In the genomic region with DNA sequence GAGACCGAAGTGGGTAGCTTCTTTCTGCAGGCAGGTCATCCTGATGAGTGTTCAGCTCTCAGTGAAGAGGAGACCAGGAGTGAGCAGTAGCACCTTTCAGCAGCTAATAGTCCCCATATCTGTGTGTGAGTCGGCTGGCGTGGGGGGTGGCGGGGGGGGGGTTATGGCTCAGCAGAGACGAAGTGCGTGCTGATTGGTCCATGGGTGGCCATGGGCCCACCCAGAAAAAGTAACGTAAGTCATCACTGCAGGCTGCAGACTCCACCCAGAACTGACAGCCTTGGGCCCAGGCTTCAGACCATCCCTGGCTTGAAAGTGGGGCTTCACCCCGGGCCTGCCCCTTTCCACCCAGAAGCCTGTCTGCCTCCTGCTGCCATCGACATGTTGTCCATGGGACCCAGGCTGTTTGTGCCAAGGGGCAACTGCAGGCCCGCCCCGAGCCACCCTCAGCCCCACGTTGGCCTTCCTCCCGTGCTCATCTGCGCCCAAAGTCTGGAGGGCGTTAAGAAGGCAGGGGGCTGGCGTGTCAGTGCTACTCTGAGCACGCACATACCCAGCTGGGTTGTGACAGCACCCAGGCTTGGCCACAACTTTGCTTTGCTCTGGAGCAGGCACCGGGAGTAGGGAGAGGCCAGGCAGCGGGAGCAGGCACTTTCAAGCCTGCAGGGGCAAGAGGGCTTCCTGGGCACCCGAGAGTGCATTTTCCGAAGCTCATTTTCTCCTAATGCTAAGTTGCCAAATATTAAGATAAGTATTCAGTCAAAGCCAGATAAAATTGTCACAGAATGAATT, we compare ENCODE assay signal across 2 cellular contexts.
TF ChIP-seq lines count a peak whose summit lies in the region.

No MANE protein-coding gene starts in this region.

TF ChIP-seq in H1, 55 proteins besides CTCF, POLR2A, EP300 and RAD21:
- no peak for TF ChIP-seq ATF3 (IDR thresholded peaks at IDR 0.05; ENCODE audit: insufficient read depth, low read depth, low read length)
- no peak for TF ChIP-seq CREB1 (IDR thresholded peaks at IDR 0.05)
- no peak for TF ChIP-seq ZNF274 (IDR thresholded peaks at IDR 0.05; ENCODE audit: borderline replicate concordance, extremely low read depth, low read length)
- TF ChIP-seq GABPA (IDR thresholded peaks at IDR 0.05; ENCODE audit: borderline replicate concordance, insufficient read depth, low read length), result no peak
- no peak for TF ChIP-seq BCL11A (IDR thresholded peaks at IDR 0.05; ENCODE audit: low read depth in 2 of 2, low read length in 2 of 2)
- TF ChIP-seq CTBP2 (IDR thresholded peaks at IDR 0.05; ENCODE audit: borderline replicate concordance, insufficient read depth, insufficient read length, low read length), result no peak
- no peak for TF ChIP-seq CHD1 (IDR thresholded peaks at IDR 0.05; ENCODE audit: low read depth, low read length)
- TF ChIP-seq SRF (IDR thresholded peaks at IDR 0.05; ENCODE audit: low read depth, low read length), result no peak
- TF ChIP-seq TAF1 (IDR thresholded peaks at IDR 0.05; ENCODE audit: low read depth, low read length), result no peak
- TF ChIP-seq SIX5 (IDR thresholded peaks at IDR 0.05; ENCODE audit: low read depth, low read length), result no peak
- TF ChIP-seq SP1 (IDR thresholded peaks at IDR 0.05; ENCODE audit: low read depth, low read length), result no peak
- no peak for TF ChIP-seq TCF12 (IDR thresholded peaks at IDR 0.05; ENCODE audit: low read depth, low read length)
- TF ChIP-seq SAP30 (IDR thresholded peaks at IDR 0.05; ENCODE audit: insufficient read depth, insufficient replicate concordance, low read length), result no peak
- no peak for TF ChIP-seq YY1 (IDR thresholded peaks at IDR 0.05; ENCODE audit: low read depth, low read length)
- TF ChIP-seq, protein P1, sequence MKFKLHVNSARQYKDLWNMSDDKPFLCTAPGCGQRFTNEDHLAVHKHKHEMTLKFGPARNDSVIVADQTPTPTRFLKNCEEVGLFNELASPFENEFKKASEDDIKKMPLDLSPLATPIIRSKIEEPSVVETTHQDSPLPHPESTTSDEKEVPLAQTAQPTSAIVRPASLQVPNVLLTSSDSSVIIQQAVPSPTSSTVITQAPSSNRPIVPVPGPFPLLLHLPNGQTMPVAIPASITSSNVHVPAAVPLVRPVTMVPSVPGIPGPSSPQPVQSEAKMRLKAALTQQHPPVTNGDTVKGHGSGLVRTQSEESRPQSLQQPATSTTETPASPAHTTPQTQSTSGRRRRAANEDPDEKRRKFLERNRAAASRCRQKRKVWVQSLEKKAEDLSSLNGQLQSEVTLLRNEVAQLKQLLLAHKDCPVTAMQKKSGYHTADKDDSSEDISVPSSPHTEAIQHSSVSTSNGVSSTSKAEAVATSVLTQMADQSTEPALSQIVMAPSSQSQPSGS (IDR thresholded peaks at IDR 0.05; ENCODE audit: low read length), result no peak
- no peak for TF ChIP-seq TBP (IDR thresholded peaks at IDR 0.05; ENCODE audit: low read depth, low read length)
- no peak for TF ChIP-seq FOSL1 (IDR thresholded peaks at IDR 0.05; ENCODE audit: insufficient read depth, low read depth, low read length)
- no peak for TF ChIP-seq HDAC6 (IDR thresholded peaks at IDR 0.05; ENCODE audit: low read depth, low read length)
- no peak for TF ChIP-seq SP2 (IDR thresholded peaks at IDR 0.05; ENCODE audit: low read length)
- TF ChIP-seq NANOG (IDR thresholded peaks at IDR 0.05; ENCODE audit: insufficient read depth, low read depth, low read length, poor library complexity, severe bottlenecking), result no peak

TF ChIP-seq in HepG2, 621 proteins besides CTCF, POLR2A, EP300 and RAD21:
- TF ChIP-seq, protein P2, sequence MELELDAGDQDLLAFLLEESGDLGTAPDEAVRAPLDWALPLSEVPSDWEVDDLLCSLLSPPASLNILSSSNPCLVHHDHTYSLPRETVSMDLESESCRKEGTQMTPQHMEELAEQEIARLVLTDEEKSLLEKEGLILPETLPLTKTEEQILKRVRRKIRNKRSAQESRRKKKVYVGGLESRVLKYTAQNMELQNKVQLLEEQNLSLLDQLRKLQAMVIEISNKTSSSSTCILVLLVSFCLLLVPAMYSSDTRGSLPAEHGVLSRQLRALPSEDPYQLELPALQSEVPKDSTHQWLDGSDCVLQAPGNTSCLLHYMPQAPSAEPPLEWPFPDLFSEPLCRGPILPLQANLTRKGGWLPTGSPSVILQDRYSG (CRISPR knock-in tag; IDR thresholded peaks at IDR 0.05), result no peak
- TF ChIP-seq SMAD1 (CRISPR knock-in tag; IDR thresholded peaks at IDR 0.05; ENCODE audit: borderline replicate concordance, low read depth), result no peak
- TF ChIP-seq, protein P3, sequence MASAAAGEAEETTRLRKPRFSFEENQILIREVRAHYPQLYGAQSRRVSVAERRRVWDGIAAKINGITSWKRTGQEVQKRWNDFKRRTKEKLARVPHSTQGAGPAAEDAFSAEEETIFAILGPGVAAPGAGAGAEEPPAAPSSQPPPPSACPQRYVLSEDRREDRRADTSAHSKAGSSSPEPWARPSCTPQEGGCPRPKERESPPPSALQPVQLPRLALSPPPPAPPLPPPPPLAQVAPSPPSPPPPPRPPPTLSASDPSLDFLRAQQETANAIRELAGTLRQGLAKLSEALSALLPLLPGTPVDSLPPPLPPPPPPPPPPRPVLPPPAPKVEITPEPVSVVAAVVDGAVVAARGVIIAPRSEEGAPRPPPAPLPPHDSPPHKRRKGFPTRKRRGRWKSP (CRISPR knock-in tag; IDR thresholded peaks at IDR 0.05), result no peak
